In the genomic region with DNA sequence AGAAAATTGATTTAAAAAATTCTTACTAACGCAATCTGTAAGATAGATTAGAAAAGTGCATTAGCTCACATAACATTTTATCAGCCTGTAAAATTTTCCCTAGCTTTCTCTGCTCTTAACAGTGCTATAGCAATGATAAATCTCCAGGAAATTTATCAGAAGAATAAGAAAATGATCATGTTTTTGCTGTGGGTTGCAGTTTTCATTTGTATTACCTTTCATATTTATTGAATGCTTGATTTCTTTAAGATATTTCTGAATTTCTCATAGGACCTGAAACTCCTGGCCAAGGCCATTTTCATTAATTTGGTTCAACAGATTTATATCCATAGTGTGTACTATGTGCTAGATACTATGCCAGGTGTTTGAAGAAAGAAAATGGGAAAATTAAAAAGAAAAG, we compare ENCODE assay signal across 6 cellular contexts.
"Had no signal": no experiment of that assay in that cellular context is flagged by ENCODE, and none has a peak within 500 bp of the region (broad histone marks: within the 10 kb centered on the region; RNA-seq: fewer than 3 reads in every experiment).

No MANE protein-coding gene starts in this region.

- ATAC-seq: HepG2, K562 had no signal

- DNase-seq: KBM-7, KG1 had no signal

- H3K4me3 Mint-ChIP-seq: IgD-negative memory B cell had no signal

- H3K27ac Mint-ChIP-seq: IgD-negative memory B cell had no signal

- H3K27ac ChIP-seq: HL-60 had no signal

- H3K4me1 Mint-ChIP-seq: IgD-negative memory B cell had no signal

- H3K4me3 ChIP-seq: K562 had no signal

- H3K36me3 Mint-ChIP-seq: IgD-negative memory B cell had no signal
